ENCODE assay signal across 2 cellular contexts in genomic region chr3:139292192-139292591, GRCh38.
TF ChIP-seq lines count a peak whose summit lies in the region.

No MANE protein-coding gene starts in this region.

TF ChIP-seq in HCT116, 20 proteins besides CTCF, POLR2A, EP300 and RAD21:
- TF ChIP-seq SP1 (IDR thresholded peaks at IDR 0.05; ENCODE audit: low read depth) (no peak), TCF7L2 (IDR thresholded peaks at IDR 0.05; ENCODE audit: borderline replicate concordance, extremely low read depth, insufficient read depth, insufficient read length) (no peak), EGR1 (IDR thresholded peaks at IDR 0.05; ENCODE audit: low read depth) (no peak), ELF1 (IDR thresholded peaks at IDR 0.05; ENCODE audit: borderline replicate concordance, low read depth) (no peak), CBX3 (IDR thresholded peaks at IDR 0.05; ENCODE audit: low read depth) (no peak), EZH2 (IDR thresholded peaks at IDR 0.05) (no peak), ZNF274 (IDR thresholded peaks at IDR 0.05; ENCODE audit: low read depth, low read length) (no peak), SRF (IDR thresholded peaks at IDR 0.05; ENCODE audit: low read depth) (no peak)
- TF ChIP-seq, protein P1, sequence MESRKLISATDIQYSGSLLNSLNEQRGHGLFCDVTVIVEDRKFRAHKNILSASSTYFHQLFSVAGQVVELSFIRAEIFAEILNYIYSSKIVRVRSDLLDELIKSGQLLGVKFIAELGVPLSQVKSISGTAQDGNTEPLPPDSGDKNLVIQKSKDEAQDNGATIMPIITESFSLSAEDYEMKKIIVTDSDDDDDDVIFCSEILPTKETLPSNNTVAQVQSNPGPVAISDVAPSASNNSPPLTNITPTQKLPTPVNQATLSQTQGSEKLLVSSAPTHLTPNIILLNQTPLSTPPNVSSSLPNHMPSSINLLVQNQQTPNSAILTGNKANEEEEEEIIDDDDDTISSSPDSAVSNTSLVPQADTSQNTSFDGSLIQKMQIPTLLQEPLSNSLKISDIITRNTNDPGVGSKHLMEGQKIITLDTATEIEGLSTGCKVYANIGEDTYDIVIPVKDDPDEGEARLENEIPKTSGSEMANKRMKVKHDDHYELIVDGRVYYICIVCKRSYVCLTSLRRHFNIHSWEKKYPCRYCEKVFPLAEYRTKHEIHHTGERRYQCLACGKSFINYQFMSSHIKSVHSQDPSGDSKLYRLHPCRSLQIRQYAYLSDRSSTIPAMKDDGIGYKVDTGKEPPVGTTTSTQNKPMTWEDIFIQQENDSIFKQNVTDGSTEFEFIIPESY (IDR thresholded peaks at IDR 0.05; ENCODE audit: extremely low read depth, insufficient replicate concordance, low read length), result no peak
TF ChIP-seq in HCT116: peak in this region for 0.

TF ChIP-seq in K562, 482 proteins besides CTCF, POLR2A, EP300 and RAD21:
- TF ChIP-seq CEBPZ (IDR thresholded peaks at IDR 0.05; ENCODE audit: borderline replicate concordance, low read depth, low read length), result no peak
- no peak for TF ChIP-seq TCFL5 (CRISPR knock-in tag; conservative IDR thresholded peaks at IDR 0.05)
- TF ChIP-seq JUND (IDR thresholded peaks at IDR 0.05; ENCODE audit: borderline replicate concordance, low read depth, low read length), result peak; percentile 23; the same call in 1 of the 2 replicates
- no peak for TF ChIP-seq JUND (tag; IDR thresholded peaks at IDR 0.05; ENCODE audit: borderline replicate concordance, low read depth, low read length)
- no peak for TF ChIP-seq ZNF655 (CRISPR knock-in tag; IDR thresholded peaks at IDR 0.05)
- no peak for TF ChIP-seq ZBTB12 (CRISPR knock-in tag; IDR thresholded peaks at IDR 0.05)
- TF ChIP-seq GMEB1 (CRISPR knock-in tag; IDR thresholded peaks at IDR 0.05), result no peak
- TF ChIP-seq C11orf30 (IDR thresholded peaks at IDR 0.05; ENCODE audit: low read depth), result peak; percentile 47; the same call in 1 of the 2 replicates
- no peak for TF ChIP-seq GABPB2 (CRISPR knock-in tag; conservative IDR thresholded peaks at IDR 0.05)
- TF ChIP-seq, protein P2, sequence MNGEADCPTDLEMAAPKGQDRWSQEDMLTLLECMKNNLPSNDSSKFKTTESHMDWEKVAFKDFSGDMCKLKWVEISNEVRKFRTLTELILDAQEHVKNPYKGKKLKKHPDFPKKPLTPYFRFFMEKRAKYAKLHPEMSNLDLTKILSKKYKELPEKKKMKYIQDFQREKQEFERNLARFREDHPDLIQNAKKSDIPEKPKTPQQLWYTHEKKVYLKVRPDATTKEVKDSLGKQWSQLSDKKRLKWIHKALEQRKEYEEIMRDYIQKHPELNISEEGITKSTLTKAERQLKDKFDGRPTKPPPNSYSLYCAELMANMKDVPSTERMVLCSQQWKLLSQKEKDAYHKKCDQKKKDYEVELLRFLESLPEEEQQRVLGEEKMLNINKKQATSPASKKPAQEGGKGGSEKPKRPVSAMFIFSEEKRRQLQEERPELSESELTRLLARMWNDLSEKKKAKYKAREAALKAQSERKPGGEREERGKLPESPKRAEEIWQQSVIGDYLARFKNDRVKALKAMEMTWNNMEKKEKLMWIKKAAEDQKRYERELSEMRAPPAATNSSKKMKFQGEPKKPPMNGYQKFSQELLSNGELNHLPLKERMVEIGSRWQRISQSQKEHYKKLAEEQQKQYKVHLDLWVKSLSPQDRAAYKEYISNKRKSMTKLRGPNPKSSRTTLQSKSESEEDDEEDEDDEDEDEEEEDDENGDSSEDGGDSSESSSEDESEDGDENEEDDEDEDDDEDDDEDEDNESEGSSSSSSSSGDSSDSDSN (IDR thresholded peaks at IDR 0.05; ENCODE audit: borderline replicate concordance in 1 of 2, low read depth in 2 of 2, low read length in 2 of 2), result no peak
- no peak for TF ChIP-seq ATF4 (CRISPR knock-in tag; IDR thresholded peaks at IDR 0.05)
- peak; percentile 26; the same call in 1 of the 2 replicates for TF ChIP-seq ZNF316 (IDR thresholded peaks at IDR 0.05)
- TF ChIP-seq CBX1 (IDR thresholded peaks at IDR 0.05; ENCODE audit: low read depth), result no peak
- no peak for TF ChIP-seq POLR2H (tag; IDR thresholded peaks at IDR 0.05; ENCODE audit: low read depth)
- TF ChIP-seq CREB1 (IDR thresholded peaks at IDR 0.05), result no peak
- no peak for TF ChIP-seq CREB1 (CRISPR knock-in tag; IDR thresholded peaks at IDR 0.05)
- peak; percentile 48 for TF ChIP-seq RBM25 (IDR thresholded peaks at IDR 0.05; ENCODE audit: low read depth, low read length, severe bottlenecking)
- no peak for TF ChIP-seq MTA1 (IDR thresholded peaks at IDR 0.05; ENCODE audit: borderline replicate concordance)
